8 cellular contexts compared by ENCODE assay signal in the genomic region with DNA sequence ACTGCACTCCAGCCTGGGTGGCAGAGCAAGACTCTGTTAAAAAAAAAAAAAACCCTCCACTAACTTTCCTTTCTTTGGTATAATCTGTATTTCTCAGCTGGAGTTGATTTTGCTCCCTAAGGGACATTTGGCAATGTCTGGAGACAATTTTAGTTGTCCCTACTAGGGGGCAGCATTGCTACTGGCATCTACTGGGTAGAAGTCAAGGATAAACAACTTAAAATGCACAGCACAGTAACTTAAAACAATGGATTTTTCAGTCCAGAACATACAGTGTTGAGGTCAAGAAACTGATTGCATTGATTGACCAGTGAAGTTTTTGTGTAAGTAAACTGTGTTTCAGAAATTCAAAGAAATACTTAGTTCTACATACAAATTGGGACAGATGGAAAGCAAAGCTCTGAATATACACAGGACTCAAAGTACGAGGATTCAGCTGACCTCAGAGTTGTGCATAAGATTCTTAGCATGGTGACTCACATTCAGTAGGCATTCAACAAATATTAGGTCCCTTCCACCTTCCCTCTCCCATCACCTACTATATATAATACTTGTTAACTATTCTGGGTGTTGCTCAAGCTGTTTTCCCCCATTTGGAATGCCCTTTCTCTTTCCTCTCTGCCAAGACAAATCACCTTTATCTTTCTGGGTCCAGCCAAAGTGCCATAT. TPM values are rescaled to one million over a fixed set of nuclear protein-coding genes. Genes with fewer than 3 reads are reported as not detected.
DNase-seq lines count a peak whose midpoint lies in the region; ATAC-seq, FAIRE-seq and TF ChIP-seq lines count a peak whose summit lies in the region.

No MANE protein-coding gene starts in this region.

- H3K4me1 ChIP-seq in KMS-11 (ENCODE audit: low read depth, poor library complexity, severe bottlenecking) (no peaks in the 10 kb centered on the region), GM12878 (ENCODE audit: control insufficient read depth, insufficient read depth, low read length) (no peaks in the 10 kb centered on the region), lower lobe of right lung (no peaks in the 10 kb centered on the region)

- H3K4me3 ChIP-seq in KMS-11 (IDR thresholded peaks at IDR 0.05; ENCODE audit: insufficient read depth, low read depth, low read length) = no peak overlapping the region
- H3K4me3 ChIP-seq in GM12878 = no peak overlapping the region
- H3K4me3 ChIP-seq in lower lobe of right lung = no peak overlapping the region

- RAD21 ChIA-PET in GM12878 (lab: Charles Lee; ENCODE audit: unreplicated experiment) = interaction anchor here (1.7 kb wide), 1 partner anchor 310 kb away, joined by 6 read pairs; no protein-coding TSS in a partner anchor

- TF ChIP-seq CTCF in KMS-11 (conservative IDR thresholded peaks at IDR 0.05; ENCODE audit: low read depth, low read length) (peak; percentile 41), GM12878 (IDR thresholded peaks at IDR 0.05 in 2 of 3, conservative IDR thresholded peaks at IDR 0.05 in 1 of 3; ENCODE audit: control insufficient read depth in 2 of 3, extremely low read depth in 1 of 3, insufficient read depth in 1 of 3, low read depth in 3 of 3, low read length in 3 of 3) (peak; percentile 39 to 45 (median 40); a peak in 4 of 6 replicates), lower lobe of right lung (IDR thresholded peaks at IDR 0.05) (peak; percentile 12)

- intact Hi-C loops in GM12878 (cut with micrococcal nuclease; ENCODE audit: unreplicated experiment) (loop anchor here (2.0 to 5.0 kb wide), 2 partner anchors 310 to 544 kb away; no protein-coding TSS in a partner anchor), lower lobe of right lung (cut with DNase I) (no loop called here)

- no peaks in the 10 kb centered on the region for H3K36me3 ChIP-seq in KMS-11 (ENCODE audit: insufficient read depth)
- no peaks in the 10 kb centered on the region for H3K36me3 ChIP-seq in GM12878 (ENCODE audit: control insufficient read depth in 2 of 2, insufficient read depth in 2 of 2, low read length in 1 of 2)
- no peaks in the 10 kb centered on the region for H3K36me3 ChIP-seq in lower lobe of right lung

- DNase-seq in DMS53 (lab: John Stamatoyannopoulos, UW) (peak; percentile 66), GM12878 (ENCODE audit: low read depth, low spot score) (no peak), lower lobe of right lung (no peak), epidermal melanocyte (ENCODE audit: insufficient read length, low spot score) (no peak), dedifferentiated amniotic fluid mesenchymal stem cell (ENCODE audit: extremely low spot score) (no peak)
- no peak for DNase-seq in activated CD4-positive, alpha-beta T cell treated with anti-CD3 and anti-CD28 coated beads, Interleukin-2, amount 50 U/mL, for 4 hours

- in situ Hi-C loops in GM12878 (cut with MboI) = no loop called here

- SMC1A ChIA-PET in GM12878 (lab: Charles Lee; ENCODE audit: uncharacterized antibody, unreplicated experiment) = interaction anchor here (0.6 to 1.3 kb wide), 3 partner anchors 10 to 309 kb away, joined by 3 to 5 read pairs (median 3); no protein-coding TSS in a partner anchor

- WGBS in GM12878 (ENCODE audit: insufficient coverage, insufficient replicate concordance, low lambda C conversion rate, missing lambda C conversion rate) = 0% methylated on average over 1 of the region's 1 CpG

- no peaks in the 10 kb centered on the region for H3K9me3 ChIP-seq in GM12878 (replicated peaks; ENCODE audit: control insufficient read depth, insufficient read depth, low read length)
- H3K9me3 ChIP-seq in lower lobe of right lung = no peaks in the 10 kb centered on the region

- H4K20me1 ChIP-seq in KMS-11 (ENCODE audit: insufficient read depth) (no peaks in the 10 kb centered on the region), GM12878 (ENCODE audit: control insufficient read depth, insufficient read depth) (no peaks in the 10 kb centered on the region)

- TF ChIP-seq POLR2A in GM12878 (IDR thresholded peaks at IDR 0.05; ENCODE audit: low read depth, low read length) = no peak

- peak; percentile 48; the same call in 2 of the 3 replicates for ATAC-seq in GM12878
- no peak for ATAC-seq in lower lobe of right lung
- no peak for ATAC-seq in GM18858 (IDR thresholded peaks at IDR 0.05; ENCODE audit: unreplicated experiment)

- TF ChIP-seq RAD21 in GM12878 (IDR thresholded peaks at IDR 0.05; ENCODE audit: insufficient read depth, low read depth, low read length) = peak; percentile 36; the same call in 1 of the 2 replicates

- H3K4me2 ChIP-seq in KMS-11 (no peak overlapping the region), GM12878 (ENCODE audit: control insufficient read depth, insufficient read depth) (no peak overlapping the region)

- CTCF ChIA-PET in GM12878 (lab: Yijun Ruan, JAX) = interaction anchor here (0.6 to 2.0 kb wide), 4 partner anchors 169 to 1023 kb away, joined by 3 to 14 read pairs (median 4); no protein-coding TSS in a partner anchor

- no peak for TF ChIP-seq EP300 in GM12878 (IDR thresholded peaks at IDR 0.05; ENCODE audit: borderline replicate concordance in 1 of 2, control insufficient read depth in 1 of 2, low read depth in 2 of 2, low read length in 2 of 2)

- H3K27me3 ChIP-seq in KMS-11 (ENCODE audit: insufficient read depth, low read depth) (no peaks in the 10 kb centered on the region), GM12878 (replicated peaks in 1 of 2; ENCODE audit: control insufficient read depth in 2 of 2, insufficient read depth in 2 of 2, low read length in 1 of 2) (no peaks in the 10 kb centered on the region), lower lobe of right lung (ENCODE audit: low read depth) (no peaks in the 10 kb centered on the region)

- H2AFZ ChIP-seq in KMS-11 (ENCODE audit: low read depth) (no peak overlapping the region), GM12878 (ENCODE audit: control insufficient read depth, low read depth, low read length) (no peak overlapping the region)

- no peaks in the 10 kb centered on the region for H3K79me2 ChIP-seq in KMS-11 (ENCODE audit: insufficient read depth, low read depth)
- no peaks in the 10 kb centered on the region for H3K79me2 ChIP-seq in GM12878 (ENCODE audit: control insufficient read depth, insufficient read depth, low read length)

- no peak overlapping the region for H3K9ac ChIP-seq in KMS-11
- no peak overlapping the region for H3K9ac ChIP-seq in GM12878 (ENCODE audit: control insufficient read depth, insufficient read depth, low read length)

- no TSS peak for BruUV-seq in GM12878 (replicated peaks; lab: Mats Ljungman, UMichigan)

- POLR2A ChIA-PET in GM12878 (lab: Charles Lee) = no interaction called here

- no peak for FAIRE-seq in GM12878 (lab: Jason Lieb, UNC)

- H3K27ac ChIP-seq in KMS-11 = no peak overlapping the region
- H3K27ac ChIP-seq in GM12878 (ENCODE audit: control insufficient read depth, insufficient read depth) = no peak overlapping the region
- H3K27ac ChIP-seq in lower lobe of right lung = no peak overlapping the region

TF ChIP-seq in GM12878, 131 proteins besides CTCF, POLR2A, EP300 and RAD21 (continues in another document):
- peak; percentile 41; the same call in 1 of the 2 replicates for TF ChIP-seq SMC3 (IDR thresholded peaks at IDR 0.05; ENCODE audit: borderline replicate concordance, low read length)
- no peak for TF ChIP-seq ZBED1 (IDR thresholded peaks at IDR 0.05; ENCODE audit: borderline replicate concordance)
- no peak for TF ChIP-seq CEBPZ (IDR thresholded peaks at IDR 0.05; ENCODE audit: low read depth, low read length)

RNA-seq across cellular contexts. Expression of gene DDX53, which starts 8.8 kb away (rescaled TPM):
- total RNA-seq in GM12878 (2013; cell fraction: nucleolus; rRNA removed) = not detected in 2 replicates
- not detected in 2 replicates for total RNA-seq in GM12878 (2014; rRNA removed)
- total RNA-seq in GM12878 (2014; rRNA removed; fragmentation: Illumina TruSeq; extraction: Trizol) = not detected in 2 replicates
- total RNA-seq in GM12878 (2021) = not detected in 2 replicates
- not detected for polyA plus RNA-seq in GM12878 (2011; ENCODE audit: low read depth)
- polyA plus RNA-seq in GM12878 (2011; rRNA removed) = 0.12 and 0.20 TPM in 2 replicates
- polyA plus RNA-seq in GM12878 (2011; cell fraction: cytosol; rRNA removed) = 0.01 and 0.03 TPM in 2 replicates
- polyA plus RNA-seq in GM12878 (2011; cell fraction: nucleus; rRNA removed) = 0.07 and 0.09 TPM in 2 replicates
- polyA plus RNA-seq in GM12878 (2012) = not detected in 2 replicates
- polyA plus RNA-seq in GM12878 (2014; fragmentation: Illumina TruSeq; extraction: Trizol) = not detected in 2 replicates
- polyA plus RNA-seq in GM12878 (2014; fragmentation: Nextera tagmentation; extraction: Ambion mirVana) = not detected
- polyA plus RNA-seq in GM12878 (2014; rRNA removed) = not detected in 2 replicates
- polyA plus RNA-seq in GM12878 (2016; fragmentation: Nextera tagmentation; extraction: Ambion mirVana) = not detected
- not detected in 2 replicates for polyA minus RNA-seq in GM12878 (2011; rRNA and poly(A)+ RNA removed)
- not detected in 2 replicates for polyA minus RNA-seq in GM12878 (2011; cell fraction: cytosol; rRNA and poly(A)+ RNA removed)
- 0.12 TPM in 1 of 2 replicates, not detected in the other for polyA minus RNA-seq in GM12878 (2011; cell fraction: nucleus; rRNA and poly(A)+ RNA removed)
- total RNA-seq in lower lobe of right lung = not detected
